28 cellular contexts compared by ENCODE assay signal in the genomic region with DNA sequence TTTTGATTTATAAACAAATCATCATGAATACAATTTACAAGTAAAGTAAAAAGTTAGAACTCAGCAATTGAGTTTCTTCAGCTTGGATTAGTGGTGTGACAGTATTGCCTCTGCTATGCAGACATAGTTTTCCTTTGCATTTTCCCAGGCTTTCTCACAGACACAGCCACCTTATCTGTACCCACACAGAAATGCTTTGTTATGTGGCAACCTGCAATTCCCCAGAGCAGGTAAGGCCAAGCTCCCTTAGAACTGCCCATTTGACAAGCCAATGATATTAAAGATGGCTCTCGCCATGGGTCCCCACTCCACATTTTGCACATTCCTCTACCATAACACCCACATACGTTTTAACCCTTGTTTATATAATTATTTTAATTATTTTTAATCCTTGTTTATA. TPM values are rescaled to one million over a fixed set of nuclear protein-coding genes. Genes with fewer than 3 reads are reported as not detected.
"Had no signal": no experiment of that assay in that cellular context is flagged by ENCODE, and none has a peak within 500 bp of the region (broad histone marks: within the 10 kb centered on the region; RNA-seq: fewer than 3 reads in every experiment).

No MANE protein-coding gene starts in this region.

- H3K9ac ChIP-seq: neural progenitor cell, parathyroid adenoma had no signal

- H3K9me3 ChIP-seq: ovary, psoas muscle, spleen, thoracic aorta, thyroid gland, tibial nerve, upper lobe of right lung, uterus had no signal

- H2AFZ ChIP-seq: neural progenitor cell, parathyroid adenoma had no signal

- ATAC-seq: naive thymus-derived CD4-positive, alpha-beta T cell; natural killer cell; psoas muscle; right cardiac atrium; sciatic nerve; stimulated activated memory B cell treated with anti-CD40 and anti-IgM and Interleukin-4, amounts not matched to agents 10 μg/mL and 1 μg/mL and 100 μg/mL, for 72 hours; stimulated activated naive CD8-positive, alpha-beta T cell treated with anti-CD3 and anti-CD28 coated beads, Interleukin-15, amount 100 ng/mL, for 72 hours; stimulated activated naive CD8-positive, alpha-beta T cell treated with anti-CD3 and anti-CD28 coated beads, Interleukin-15, Interleukin-2, amounts not matched to agents 100 U/mL and 50 U/mL, for 24 hours; upper lobe of right lung had no signal

- DNase-seq: naive thymus-derived CD4-positive, alpha-beta T cell; natural killer cell; occipital lobe; ovary; posterior cingulate gyrus; psoas muscle; right cardiac atrium; spleen; stimulated activated CD4-positive, alpha-beta T cell treated with anti-CD3 and anti-CD28 coated beads, Interleukin-12 subunit alpha, Interleukin-12 subunit beta, amount 100 ng/mL, for 4 hours; stimulated activated CD4-positive, alpha-beta T cell treated with anti-CD3 and anti-CD28 coated beads, Interleukin-1b, Interleukin-23, amount 100 ng/mL, for 48 hours; stimulated activated CD4-positive, alpha-beta T cell treated with anti-CD3 and anti-CD28 coated beads, Interleukin-4, amount 100 ng/mL, for 1 hour; stimulated activated CD4-positive, alpha-beta T cell treated with anti-CD3 and anti-CD28 coated beads, Interleukin-4, amount 100 ng/mL, for 4 hours; stimulated activated CD8-positive, alpha-beta memory T cell treated with anti-CD3 and anti-CD28 coated beads, Interleukin-4, amount 100 ng/mL, for 48 hours; stimulated activated naive CD4-positive, alpha-beta T cell; stimulated activated naive CD8-positive, alpha-beta T cell treated with anti-CD3 and anti-CD28 coated beads, Interleukin-15, amount 100 ng/mL, for 72 hours; stimulated activated naive CD8-positive, alpha-beta T cell treated with anti-CD3 and anti-CD28 coated beads, Interleukin-15, Interleukin-2, amounts not matched to agents 100 U/mL and 50 U/mL, for 24 hours; thyroid gland; upper lobe of right lung; uterus had no signal

- H3K79me2 ChIP-seq: parathyroid adenoma had no signal

- H3K4me1 ChIP-seq: psoas muscle, thyroid gland, tibial nerve, upper lobe of right lung, uterus had no signal

- H3K36me3 ChIP-seq: neural progenitor cell, ovary, thyroid gland, uterus had no signal

- H3K4me2 ChIP-seq: neural progenitor cell, smooth muscle cell had no signal

- H3K27ac ChIP-seq: neural progenitor cell, ovary, parathyroid adenoma, psoas muscle, skin epidermis, spleen, thoracic aorta, thyroid gland, tibial nerve, upper lobe of right lung, uterus had no signal

- H3K4me3 ChIP-seq: neural progenitor cell, ovary, psoas muscle, skin epidermis, smooth muscle cell, spleen, thoracic aorta, thyroid gland, tibial nerve, upper lobe of right lung, uterus had no signal

- H3K27me3 ChIP-seq: neural progenitor cell, ovary, spleen, thyroid gland, tibial nerve, upper lobe of right lung, uterus had no signal

RNA-seq across cellular contexts. Expression of a gene that starts 14.2 kb away (rescaled TPM):
- polyA plus RNA-seq: neural cell had no signal
